Comparison of ENCODE assay signal across 8 cellular contexts in genomic region chr3:134485620-134486576, GRCh38. TPM values are rescaled to one million over a fixed set of nuclear protein-coding genes. Genes with fewer than 3 reads are reported as not detected.
A peak's percentile ranks its signal among the peaks of the same experiment; 100 is the strongest.
DNase-seq lines count a peak whose midpoint lies in the region; ATAC-seq, FAIRE-seq and TF ChIP-seq lines count a peak whose summit lies in the region.

ANAPC13 (minus strand) TSS chr3:134485985; CDS start chr3:134482904, 3,081 bp downstream.
CEP63 (plus strand) TSS chr3:134486057; CDS start chr3:134495321, 9,264 bp downstream.

- H3K4me3 ChIP-seq in psoas muscle: peak within 1 kb of the TSS; percentile 93

- peak within 1 kb of the TSS; percentile 97 for H3K27ac ChIP-seq in psoas muscle

- H3K27ac Mint-ChIP-seq in T-helper 17 cell: peak within 1 kb of the TSS; percentile 100

- no peaks in the 10 kb centered on the region for H3K27me3 ChIP-seq in psoas muscle (ENCODE audit: insufficient read depth in 3 of 3, low read length in 2 of 3)

- H3K36me3 Mint-ChIP-seq in T-helper 17 cell (ENCODE audit: low read depth): peaks cover 9% of the 10 kb centered on the region

- no peak for TF ChIP-seq CTCF in psoas muscle (IDR thresholded peaks at IDR 0.05)

- peaks cover 37% of the 10 kb centered on the region for H3K4me1 ChIP-seq in psoas muscle

- H3K9me3 ChIP-seq in T-helper 17 cell (ENCODE audit: control insufficient read depth, low read length, poor library complexity, severe bottlenecking): no peaks in the 10 kb centered on the region
- H3K9me3 ChIP-seq in psoas muscle: no peaks in the 10 kb centered on the region

- peak; percentile 66 for TF ChIP-seq POLR2A in GM15510 (IDR thresholded peaks at IDR 0.05; ENCODE audit: borderline replicate concordance, extremely low read depth, insufficient read length)

- peak; percentile 98 for DNase-seq in NCI-H1694 treated with DMSO at 0.1 percent for 48 hours (lab: John Stamatoyannopoulos, UW)
- peak; percentile 82 to 88 (median 86) for DNase-seq in T-helper 17 cell
- DNase-seq in amygdala (lab: John Stamatoyannopoulos, UW): peak; percentile 63 to 99 (median 92)
- peak; percentile 94 for DNase-seq in left ventricle myocardium superior
- peak; percentile 94 to 96 for DNase-seq in psoas muscle
- DNase-seq in urothelium cell line (ENCODE audit: low spot score): peak; percentile 90

- ATAC-seq in HG02885 (IDR thresholded peaks at IDR 0.05; ENCODE audit: poor library complexity, unreplicated experiment) (peak; percentile 83), T-helper 17 cell (peak; percentile 86), left ventricle myocardium superior (peak; percentile 94), psoas muscle (peak; percentile 90 to 93 (median 92))

- no peaks in the 10 kb centered on the region for H3K27me3 Mint-ChIP-seq in T-helper 17 cell

- peak within 1 kb of the TSS; percentile 97 for H3K4me3 Mint-ChIP-seq in T-helper 17 cell

- FAIRE-seq in urothelium cell line (lab: Jason Lieb, UNC): no peak

- intact Hi-C loops in left ventricle myocardium superior (cut with micrococcal nuclease): loop anchor here (10.0 kb wide), 1 partner anchor 281 kb away; no protein-coding TSS in a partner anchor
- intact Hi-C loops in psoas muscle (cut with DNase I): no loop called here

- H3K4me1 Mint-ChIP-seq in T-helper 17 cell: peaks cover 40% of the 10 kb centered on the region

- 0% methylated on average over 70 to 87 of the region's 87 CpGs for WGBS in psoas muscle, 3 donors

- H3K36me3 ChIP-seq in psoas muscle (ENCODE audit: insufficient read depth in 1 of 2, low read depth in 1 of 2): peaks cover 0 to 18% of the 10 kb centered on the region in 2 donors

RNA-seq across cellular contexts. Expression of gene ANAPC13, which starts in this region (rescaled TPM):
- total RNA-seq in T-helper 17 cell: 10 to 100 TPM; 23.0 to 23.9 TPM
- 75.6 TPM for total RNA-seq in left ventricle myocardium superior
- total RNA-seq in psoas muscle: 10 to 100 TPM; 48.6 to 65.8 (median 63.5) TPM
- polyA plus RNA-seq in psoas muscle: 10 to 100 TPM; 68.7 to 73.7 (median 71.5) TPM

RNA-seq across cellular contexts. Expression of gene CEP63, which starts in this region (rescaled TPM):
- total RNA-seq in T-helper 17 cell (10 to 100 TPM; 17.0 to 20.1 TPM), left ventricle myocardium superior (35.1 TPM), psoas muscle (10 to 100 TPM; 26.6 to 37.9 (median 30.6) TPM)
- polyA plus RNA-seq in psoas muscle: 10 to 100 TPM; 26.5 to 51.3 (median 28.0) TPM

Comparison
In these comparisons a context has a peak if more than half of its experiments do, and no peak if none do; other contexts are left out.
1. Peak in every context shown above with its lines: DNase-seq, ATAC-seq, H3K4me3 ChIP-seq and H3K27ac ChIP-seq.